8 cellular contexts compared by ENCODE assay signal in the genomic region with DNA sequence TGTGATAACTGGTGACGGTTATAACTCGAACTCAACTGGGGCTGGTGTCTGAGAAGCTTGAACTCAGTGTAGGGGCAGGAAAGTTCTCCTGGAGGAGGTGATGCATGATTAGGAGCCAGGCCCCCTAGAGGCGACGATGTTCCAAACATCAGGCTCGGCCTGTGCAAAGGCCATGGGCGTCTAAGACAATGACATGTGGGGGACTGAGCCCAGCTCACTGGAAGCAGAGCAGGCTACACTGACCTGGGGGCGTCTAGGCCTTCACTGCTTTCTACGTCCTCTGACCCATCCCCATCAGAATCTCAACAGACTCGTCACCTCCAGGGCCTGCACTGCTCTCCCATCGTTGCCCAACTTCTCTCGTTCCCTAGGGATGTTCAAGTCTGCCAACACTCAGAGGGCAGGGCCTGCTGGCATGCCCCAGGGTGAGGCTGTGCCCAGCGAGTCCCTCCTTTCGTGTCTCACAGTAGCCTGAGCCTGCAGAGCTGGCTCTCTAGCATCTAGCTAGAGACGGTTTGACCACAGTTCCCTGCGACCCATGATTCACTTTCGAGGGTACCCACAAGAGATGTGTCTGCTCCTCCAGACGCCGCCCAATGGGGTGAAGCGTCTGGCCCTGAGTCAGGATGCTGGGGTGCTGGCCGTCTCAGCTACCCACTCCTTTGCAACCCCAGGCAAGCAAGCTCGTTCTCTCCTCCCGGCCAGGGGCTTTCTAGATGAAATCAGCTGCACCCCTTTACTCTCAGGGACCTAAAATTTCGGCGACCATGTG. TPM values are rescaled to one million over a fixed set of nuclear protein-coding genes. Genes with fewer than 3 reads are reported as not detected.
DNase-seq lines count a peak whose midpoint lies in the region; ATAC-seq, FAIRE-seq and TF ChIP-seq lines count a peak whose summit lies in the region.

No MANE protein-coding gene starts in this region.

- H3K27ac ChIP-seq in KMS-11 (peak overlapping the region; percentile 89), SU-DHL-6 (ENCODE audit: low read depth, low read length) (peak overlapping the region; percentile 83), hepatocyte (peak overlapping the region; percentile 99), spleen (peak overlapping the region; percentile 98 to 99 (median 98))

- peak; percentile 70 for TF ChIP-seq CTCF in AG10803 (conservative IDR thresholded peaks at IDR 0.05; ENCODE audit: low read length)
- TF ChIP-seq CTCF in KMS-11 (conservative IDR thresholded peaks at IDR 0.05; ENCODE audit: low read depth, low read length): peak; percentile 84
- peak; percentile 87 for TF ChIP-seq CTCF in SU-DHL-6 (IDR thresholded peaks at IDR 0.05; ENCODE audit: insufficient read depth, low read length, poor library complexity, severe bottlenecking)
- peak; percentile 40 for TF ChIP-seq CTCF in hepatocyte (IDR thresholded peaks at IDR 0.05; ENCODE audit: poor library complexity)
- peak; percentile 43 to 82 (median 71) for TF ChIP-seq CTCF in spleen (IDR thresholded peaks at IDR 0.05 in 8 of 11, conservative IDR thresholded peaks at IDR 0.05 in 3 of 11)

- no peaks in the 10 kb centered on the region for H3K9me3 Mint-ChIP-seq in activated naive CD8-positive, alpha-beta T cell treated with anti-CD3 and anti-CD28 coated beads, Interleukin-2, amount 10 ng/mL, durations not matched to agents 7 days and 5 days

- no peak for FAIRE-seq in frontal cortex (lab: Jason Lieb, UNC)

- ATAC-seq in GM19035 (IDR thresholded peaks at IDR 0.05; ENCODE audit: unreplicated experiment): peak; percentile 30
- ATAC-seq in activated naive CD8-positive, alpha-beta T cell treated with anti-CD3 and anti-CD28 coated beads, Interleukin-2, amount 10 ng/mL, durations not matched to agents 7 days and 5 days (ENCODE audit: low read depth): peak; percentile 35

- H3K36me3 ChIP-seq in KMS-11 (ENCODE audit: insufficient read depth) (no peaks in the 10 kb centered on the region; the same call in 1 of the 2 replicates), SU-DHL-6 (ENCODE audit: low read length) (no peaks in the 10 kb centered on the region), hepatocyte (replicated peaks; ENCODE audit: insufficient read depth, low read depth) (no peaks in the 10 kb centered on the region), spleen (peaks cover 0 to 44% (median 19%) of the 10 kb centered on the region in 6 donors)

- H2AFZ ChIP-seq in KMS-11 (ENCODE audit: low read depth) (peak overlapping the region; percentile 72), SU-DHL-6 (ENCODE audit: low read depth, low read length, severe bottlenecking) (peak overlapping the region; percentile 70), hepatocyte (peak overlapping the region; percentile 95)

- intact Hi-C loops in spleen (cut with DNase I; ENCODE audit: low total_unique reads): no loop called here

- 62% methylated on average over 24 of the region's 24 CpGs for WGBS in hepatocyte (ENCODE audit: low lambda C conversion rate, missing lambda C conversion rate)
- 4 to 7% (median 5%) methylated on average over 20 to 24 of the region's 24 CpGs for WGBS in spleen, 5 donors

- no peaks in the 10 kb centered on the region for H3K9me3 ChIP-seq in SU-DHL-6 (ENCODE audit: insufficient read depth, low read length)
- H3K9me3 ChIP-seq in hepatocyte (ENCODE audit: low read depth): no peaks in the 10 kb centered on the region
- no peaks in the 10 kb centered on the region for H3K9me3 ChIP-seq in spleen

- H3K9ac ChIP-seq in KMS-11: peak overlapping the region; percentile 94
- peak overlapping the region; percentile 82 for H3K9ac ChIP-seq in SU-DHL-6 (ENCODE audit: low read length)

- peak overlapping the region; percentile 99 for H3K4me3 Mint-ChIP-seq in activated naive CD8-positive, alpha-beta T cell treated with anti-CD3 and anti-CD28 coated beads, Interleukin-2, amount 10 ng/mL, durations not matched to agents 7 days and 5 days

- H3K4me1 ChIP-seq in KMS-11 (ENCODE audit: low read depth, poor library complexity, severe bottlenecking): peaks cover 43% of the 10 kb centered on the region
- peaks cover 28% of the 10 kb centered on the region for H3K4me1 ChIP-seq in hepatocyte (ENCODE audit: insufficient read depth)
- peaks cover 29 to 93% (median 68%) of the 10 kb centered on the region in 6 donors for H3K4me1 ChIP-seq in spleen

- H3K27me3 Mint-ChIP-seq in activated naive CD8-positive, alpha-beta T cell treated with anti-CD3 and anti-CD28 coated beads, Interleukin-2, amount 10 ng/mL, durations not matched to agents 7 days and 5 days: no peaks in the 10 kb centered on the region

- H3K36me3 Mint-ChIP-seq in activated naive CD8-positive, alpha-beta T cell treated with anti-CD3 and anti-CD28 coated beads, Interleukin-2, amount 10 ng/mL, durations not matched to agents 7 days and 5 days: peaks cover 34% of the 10 kb centered on the region

- peaks cover 14% of the 10 kb centered on the region for H3F3A ChIP-seq in SU-DHL-6 (ENCODE audit: insufficient read depth)

- TF ChIP-seq POLR2A in spleen (IDR thresholded peaks at IDR 0.05): no peak

- DNase-seq in AG10803 (ENCODE audit: low read depth): peak; percentile 63
- peak; percentile 71 for DNase-seq in activated naive CD8-positive, alpha-beta T cell treated with anti-CD3 and anti-CD28 coated beads, Interleukin-2, amount 10 ng/mL, durations not matched to agents 7 days and 5 days
- peak; percentile 49 for DNase-seq in hepatocyte (ENCODE audit: low spot score)
- peak; percentile 85 for DNase-seq in spleen
- no peak for DNase-seq in frontal cortex (ENCODE audit: low spot score in 2 of 2)

- peaks cover 45% of the 10 kb centered on the region for H3K79me2 ChIP-seq in KMS-11 (ENCODE audit: insufficient read depth, low read depth)
- H3K79me2 ChIP-seq in SU-DHL-6 (ENCODE audit: insufficient read depth, low read length): peaks cover 24% of the 10 kb centered on the region
- H3K79me2 ChIP-seq in hepatocyte: peaks cover 33% of the 10 kb centered on the region

- H3K9me2 ChIP-seq in SU-DHL-6 (replicated peaks; ENCODE audit: insufficient read depth, low read length) (no peaks in the 10 kb centered on the region), hepatocyte (replicated peaks; ENCODE audit: insufficient read depth) (no peaks in the 10 kb centered on the region)

- peak overlapping the region; percentile 98 for H3K27ac Mint-ChIP-seq in activated naive CD8-positive, alpha-beta T cell treated with anti-CD3 and anti-CD28 coated beads, Interleukin-2, amount 10 ng/mL, durations not matched to agents 7 days and 5 days

- H3K4me3 ChIP-seq in AG10803 (ENCODE audit: low read length) (peak overlapping the region; percentile 90), KMS-11 (IDR thresholded peaks at IDR 0.05; ENCODE audit: insufficient read depth, low read depth, low read length) (no peak overlapping the region), SU-DHL-6 (ENCODE audit: insufficient read depth, low read length, poor library complexity, severe bottlenecking) (peak overlapping the region; percentile 85), hepatocyte (peak overlapping the region; percentile 98), spleen (peak overlapping the region; percentile 72 to 99 (median 92))

- POLR2A ChIA-PET in activated naive CD8-positive, alpha-beta T cell treated with anti-CD3 and anti-CD28 coated beads, Interleukin-2, amount 10 ng/mL, durations not matched to agents 7 days and 5 days (lab: Charles Lee): interaction anchor here (0.7 to 3.0 kb wide), 17 partner anchors 10 to 365 kb away, joined by 3 to 17 read pairs (median 4); a partner anchor contains a TSS

- H3K27me3 ChIP-seq in KMS-11 (ENCODE audit: insufficient read depth, low read depth) (no peaks in the 10 kb centered on the region), SU-DHL-6 (ENCODE audit: low read length) (no peaks in the 10 kb centered on the region), hepatocyte (no peaks in the 10 kb centered on the region), spleen (replicated peaks in 1 of 7) (no peaks in the 10 kb centered on the region)

- peaks cover 37% of the 10 kb centered on the region for H3K4me1 Mint-ChIP-seq in activated naive CD8-positive, alpha-beta T cell treated with anti-CD3 and anti-CD28 coated beads, Interleukin-2, amount 10 ng/mL, durations not matched to agents 7 days and 5 days

- H3K4me2 ChIP-seq in KMS-11: peak overlapping the region; percentile 94
- H3K4me2 ChIP-seq in SU-DHL-6 (ENCODE audit: low read depth, low read length, poor library complexity, severe bottlenecking): peak overlapping the region; percentile 89
- H3K4me2 ChIP-seq in hepatocyte: peak overlapping the region; percentile 99

- peaks cover 9% of the 10 kb centered on the region; the same call in 1 of the 2 replicates for H4K20me1 ChIP-seq in KMS-11 (ENCODE audit: insufficient read depth)
- H4K20me1 ChIP-seq in SU-DHL-6 (ENCODE audit: low read depth, low read length): no peaks in the 10 kb centered on the region
- no peaks in the 10 kb centered on the region for H4K20me1 ChIP-seq in hepatocyte (ENCODE audit: insufficient read depth, poor library complexity, severe bottlenecking)

RNA-seq across cellular contexts. Expression of a gene that starts 1.1 kb away (rescaled TPM):
- 100 to 1,000 TPM; 159 to 163 TPM for total RNA-seq in activated naive CD8-positive, alpha-beta T cell treated with anti-CD3 and anti-CD28 coated beads, Interleukin-2, amount 10 ng/mL, durations not matched to agents 7 days and 5 days
- total RNA-seq in hepatocyte (8.2 and 11.5 TPM in 2 replicates), spleen (100 to 1,000 TPM; 212 to 368 (median 234) TPM), frontal cortex (2.9 TPM)
- polyA plus RNA-seq in hepatocyte (20.3 and 27.6 TPM in 2 replicates), spleen (100 to 1,000 TPM in 2 of 3 donors, 10 to 100 TPM in 1; 96.9 to 343 (median 341) TPM)

RNA-seq across cellular contexts. Expression of a gene that starts 19.3 kb away (rescaled TPM):
- total RNA-seq in activated naive CD8-positive, alpha-beta T cell treated with anti-CD3 and anti-CD28 coated beads, Interleukin-2, amount 10 ng/mL, durations not matched to agents 7 days and 5 days: 1 to 10 TPM; 7.8 to 8.0 TPM
- 290 and 390 TPM in 2 replicates for total RNA-seq in hepatocyte
- polyA plus RNA-seq in hepatocyte: 575 and 686 TPM in 2 replicates
- 10 to 100 TPM; 19.7 to 35.1 (median 27.9) TPM for total RNA-seq in spleen
- polyA plus RNA-seq in spleen: 10 to 100 TPM; 23.7 to 46.7 (median 31.9) TPM
- 37.9 TPM for total RNA-seq in frontal cortex

Comparison
In these comparisons a context has a peak if more than half of its experiments do, and no peak if none do; other contexts are left out.
1. DNase-seq: peak in AG10803 (single experiment), activated naive CD8-positive, alpha-beta T cell treated with anti-CD3 and anti-CD28 coated beads, Interleukin-2, amount 10 ng/mL, durations not matched to agents 7 days and 5 days (single experiment), hepatocyte (single experiment) and spleen (single experiment); none in frontal cortex (0 of 2).
2. RNA of a gene that starts 1.1 kb away (total RNA-seq): 212 to 368 TPM in spleen and 159 to 163 TPM in activated naive CD8-positive, alpha-beta T cell treated with anti-CD3 and anti-CD28 coated beads, Interleukin-2, amount 10 ng/mL, durations not matched to agents 7 days and 5 days; 8.2 to 11.5 TPM in hepatocyte and 2.9 TPM in frontal cortex (single experiment); every median in the first group is over 10 times any median in the second.
3. Peak in every context shown above with its lines, with median percentiles within 50 percentile points of each other: CTCF ChIP-seq, H2AFZ ChIP-seq, H3K27ac ChIP-seq and H3K4me2 ChIP-seq.